In genomic region chr12:57743769-57744168, GRCh38 we compare ENCODE assay signal across 9 cellular contexts. TPM values are rescaled to one million over a fixed set of nuclear protein-coding genes. Genes with fewer than 3 reads are reported as not detected.
DNase-seq lines count a peak whose midpoint lies in the region; ATAC-seq and TF ChIP-seq lines count a peak whose summit lies in the region.
"Had no signal": no experiment of that assay in that cellular context is flagged by ENCODE, and none has a peak within 500 bp of the region (broad histone marks: within the 10 kb centered on the region; RNA-seq: fewer than 3 reads in every experiment).

No MANE protein-coding gene starts in this region.

- peak overlapping the region; percentile 71 for H3K4me3 ChIP-seq in neural cell (ENCODE audit: low read length)

- H3K9me3 ChIP-seq in neural cell (ENCODE audit: low read length): no peaks in the 10 kb centered on the region

- CTCF ChIA-PET in activated CD4-positive, alpha-beta memory T cell treated with anti-CD3 and anti-CD28 coated beads, Interleukin-2, amount 10 ng/mL, durations not matched to agents 7 days and 5 days (lab: Charles Lee): interaction anchor here (2.4 kb wide), 2 partner anchors 13 to 16 kb away, joined by 8 to 15 read pairs; no protein-coding TSS in a partner anchor

- no peak for ATAC-seq in HG02678 (IDR thresholded peaks at IDR 0.05; ENCODE audit: unreplicated experiment)
- ATAC-seq in HG02588 (IDR thresholded peaks at IDR 0.05; ENCODE audit: unreplicated experiment): no peak

- peak overlapping the region; percentile 87 for H3K9ac ChIP-seq in neural cell (ENCODE audit: low read length)

- H3K4me3 Mint-ChIP-seq in HFFc6: peak overlapping the region; percentile 98
- peak overlapping the region; percentile 77 for H3K4me3 Mint-ChIP-seq in activated CD4-positive, alpha-beta memory T cell treated with anti-CD3 and anti-CD28 coated beads, Interleukin-2, amount 10 ng/mL, durations not matched to agents 7 days and 5 days

- H2AFZ ChIP-seq in neural cell (ENCODE audit: low read depth, low read length): no peak overlapping the region

- H3K9me3 Mint-ChIP-seq in HFFc6: peaks cover 3% of the 10 kb centered on the region; the same call in 1 of the 2 replicates
- no peaks in the 10 kb centered on the region for H3K9me3 Mint-ChIP-seq in activated CD4-positive, alpha-beta memory T cell treated with anti-CD3 and anti-CD28 coated beads, Interleukin-2, amount 10 ng/mL, durations not matched to agents 7 days and 5 days

- peaks cover 23% of the 10 kb centered on the region for H3K27me3 Mint-ChIP-seq in HFFc6 (ENCODE audit: insufficient read depth)
- no peaks in the 10 kb centered on the region for H3K27me3 Mint-ChIP-seq in activated CD4-positive, alpha-beta memory T cell treated with anti-CD3 and anti-CD28 coated beads, Interleukin-2, amount 10 ng/mL, durations not matched to agents 7 days and 5 days

- no peaks in the 10 kb centered on the region for H3K9me2 ChIP-seq in neural cell (ENCODE audit: insufficient read depth, low read length)

- H3K4me2 ChIP-seq in neural cell (ENCODE audit: low read length): no peak overlapping the region

- H3F3A ChIP-seq in neural cell (ENCODE audit: insufficient read depth, low read length, poor library complexity, severe bottlenecking): no peaks in the 10 kb centered on the region

- no peaks in the 10 kb centered on the region for H4K20me1 ChIP-seq in neural cell (ENCODE audit: insufficient read depth)

- no peaks in the 10 kb centered on the region for H3K27me3 ChIP-seq in neural cell (ENCODE audit: insufficient read depth, low read depth, low read length)

- POLR2A ChIA-PET in activated CD4-positive, alpha-beta memory T cell treated with anti-CD3 and anti-CD28 coated beads, Interleukin-2, amount 10 ng/mL, durations not matched to agents 7 days and 5 days (lab: Charles Lee): interaction anchor here (0.8 to 2.9 kb wide), 5 partner anchors 12 to 283 kb away, joined by 3 to 11 read pairs (median 5); partner anchors contain the start of genes EEF1AKMT3, MARCHF9, METTL1 and OS9

- H3K27ac Mint-ChIP-seq in HFFc6: no peak overlapping the region
- H3K27ac Mint-ChIP-seq in activated CD4-positive, alpha-beta memory T cell treated with anti-CD3 and anti-CD28 coated beads, Interleukin-2, amount 10 ng/mL, durations not matched to agents 7 days and 5 days: peak overlapping the region; percentile 93

- DNase-seq in HFFc6: no peak
- no peak for DNase-seq in activated CD4-positive, alpha-beta memory T cell treated with anti-CD3 and anti-CD28 coated beads, Interleukin-2, amount 10 ng/mL, durations not matched to agents 7 days and 5 days
- no peak for DNase-seq in NCI-H82 (lab: John Stamatoyannopoulos, UW)
- DNase-seq: dermis blood vessel endothelial cell, NCI-H524 treated with DMSO at 0.1 percent for 48 hours had no signal

- no peaks in the 10 kb centered on the region for H3K79me2 ChIP-seq in neural cell (replicated peaks; ENCODE audit: insufficient read depth, low read length)

- peaks cover 26% of the 10 kb centered on the region for H3K36me3 Mint-ChIP-seq in HFFc6 (ENCODE audit: low read depth)
- H3K36me3 Mint-ChIP-seq in activated CD4-positive, alpha-beta memory T cell treated with anti-CD3 and anti-CD28 coated beads, Interleukin-2, amount 10 ng/mL, durations not matched to agents 7 days and 5 days (ENCODE audit: low read depth): peaks cover 44% of the 10 kb centered on the region

- no peak for TF ChIP-seq CTCF in HFFc6 (IDR thresholded peaks at IDR 0.05)
- TF ChIP-seq CTCF in neural cell (IDR thresholded peaks at IDR 0.05; ENCODE audit: poor library complexity, severe bottlenecking): no peak

- peaks cover 24% of the 10 kb centered on the region for H3K4me1 Mint-ChIP-seq in HFFc6 (ENCODE audit: low read depth)
- peaks cover 63% of the 10 kb centered on the region for H3K4me1 Mint-ChIP-seq in activated CD4-positive, alpha-beta memory T cell treated with anti-CD3 and anti-CD28 coated beads, Interleukin-2, amount 10 ng/mL, durations not matched to agents 7 days and 5 days

- TF ChIP-seq RAD21 in neural cell (conservative IDR thresholded peaks at IDR 0.05): no peak

- H3K36me3 ChIP-seq in neural cell (ENCODE audit: insufficient read depth, low read length): peaks cover 7% of the 10 kb centered on the region

- no peak for TF ChIP-seq EP300 in neural cell (conservative IDR thresholded peaks at IDR 0.05; ENCODE audit: poor library complexity, severe bottlenecking)

- peak overlapping the region; percentile 94 for H3K27ac ChIP-seq in neural cell (ENCODE audit: low read length)

TF ChIP-seq in neural cell, 6 proteins besides CTCF, POLR2A, EP300 and RAD21:
- TF ChIP-seq TAF1 (IDR thresholded peaks at IDR 0.05; ENCODE audit: low read depth): no peak
- no peak for TF ChIP-seq POLR2AphosphoS5 (IDR thresholded peaks at IDR 0.05)
- TF ChIP-seq SMC3 (conservative IDR thresholded peaks at IDR 0.05; ENCODE audit: poor library complexity): no peak
- TF ChIP-seq EZH2 (IDR thresholded peaks at IDR 0.05; ENCODE audit: borderline replicate concordance, insufficient read depth, low read length, poor library complexity, severe bottlenecking): no peak
- no peak for TF ChIP-seq REST (IDR thresholded peaks at IDR 0.05; ENCODE audit: borderline replicate concordance)
- no peak for TF ChIP-seq MXI1 (conservative IDR thresholded peaks at IDR 0.05; ENCODE audit: poor library complexity, severe bottlenecking)

RNA-seq across cellular contexts. Expression of gene TSPAN31, which starts 1.1 kb away (rescaled TPM):
- 10 to 100 TPM; 20.3 to 32.3 (median 24.3) TPM for total RNA-seq in HFFc6 (2021; fragmentation: NEBNext Ultra II Directional; extraction: Animal tissue kit (Norgen Biotek cat#: 25700))
- 10 to 100 TPM; 21.8 to 23.0 TPM for total RNA-seq in activated CD4-positive, alpha-beta memory T cell treated with anti-CD3 and anti-CD28 coated beads, Interleukin-2, amount 10 ng/mL, durations not matched to agents 7 days and 5 days
- polyA plus RNA-seq in neural cell: 78.1 and 85.3 TPM in 2 replicates
- 37.5 and 39.0 TPM in 2 replicates for polyA minus RNA-seq in neural cell

RNA-seq across cellular contexts. Expression of gene AGAP2, which starts 5.2 kb away (rescaled TPM):
- total RNA-seq in HFFc6 (2021; fragmentation: NEBNext Ultra II Directional; extraction: Animal tissue kit (Norgen Biotek cat#: 25700)): under 1 TPM; 0.14 to 0.18 (median 0.14) TPM
- 10 to 100 TPM; 84.5 to 85.1 TPM for total RNA-seq in activated CD4-positive, alpha-beta memory T cell treated with anti-CD3 and anti-CD28 coated beads, Interleukin-2, amount 10 ng/mL, durations not matched to agents 7 days and 5 days
- polyA plus RNA-seq in neural cell: 19.3 and 24.9 TPM in 2 replicates
- 33.6 and 34.3 TPM in 2 replicates for polyA minus RNA-seq in neural cell
- total RNA-seq: kidney epithelial cell had no signal

RNA-seq across cellular contexts. Expression of gene CDK4, which starts 8.3 kb away (rescaled TPM):
- 100 to 1,000 TPM; 112 to 140 (median 116) TPM for total RNA-seq in HFFc6 (2021; fragmentation: NEBNext Ultra II Directional; extraction: Animal tissue kit (Norgen Biotek cat#: 25700))
- 10 to 100 TPM; 87.7 to 88.6 TPM for total RNA-seq in activated CD4-positive, alpha-beta memory T cell treated with anti-CD3 and anti-CD28 coated beads, Interleukin-2, amount 10 ng/mL, durations not matched to agents 7 days and 5 days
- polyA plus RNA-seq in neural cell: 81.3 and 104 TPM in 2 replicates
- 53.9 and 59.4 TPM in 2 replicates for polyA minus RNA-seq in neural cell

RNA-seq across cellular contexts. Expression of gene MARCHF9, which starts 11.1 kb away (rescaled TPM):
- 1 to 10 TPM in 4 of 6 experiments, under 1 TPM in 2; 0.94 to 3.2 (median 1.2) TPM for total RNA-seq in HFFc6 (2021; fragmentation: NEBNext Ultra II Directional; extraction: Animal tissue kit (Norgen Biotek cat#: 25700))
- 10 to 100 TPM; 29.2 to 31.4 TPM for total RNA-seq in activated CD4-positive, alpha-beta memory T cell treated with anti-CD3 and anti-CD28 coated beads, Interleukin-2, amount 10 ng/mL, durations not matched to agents 7 days and 5 days
- polyA plus RNA-seq in neural cell: 34.5 and 47.8 TPM in 2 replicates
- polyA minus RNA-seq in neural cell: 23.6 and 29.9 TPM in 2 replicates

RNA-seq across cellular contexts. Expression of gene CYP27B1, which starts 23.1 kb away (rescaled TPM):
- total RNA-seq in HFFc6 (2021; fragmentation: NEBNext Ultra II Directional; extraction: Animal tissue kit (Norgen Biotek cat#: 25700)): 1 to 10 TPM in 3 of 6 experiments, under 1 TPM in 3; 0.57 to 1.8 (median 0.96) TPM
- 1 to 10 TPM; 3.3 to 4.3 TPM for total RNA-seq in activated CD4-positive, alpha-beta memory T cell treated with anti-CD3 and anti-CD28 coated beads, Interleukin-2, amount 10 ng/mL, durations not matched to agents 7 days and 5 days
- 0.86 and 1.4 TPM in 2 replicates for polyA plus RNA-seq in neural cell
- polyA minus RNA-seq in neural cell: not detected in 2 replicates

Comparison
In these comparisons a context has a peak if more than half of its experiments do, and no peak if none do; other contexts are left out.
1. RNA of gene AGAP2, which starts 5.2 kb away (total RNA-seq): 84.5 to 85.1 TPM in activated CD4-positive, alpha-beta memory T cell treated with anti-CD3 and anti-CD28 coated beads, Interleukin-2, amount 10 ng/mL, durations not matched to agents 7 days and 5 days; 0.14 to 0.18 TPM in HFFc6; every median in the first group is over 10 times any median in the second.